Comparison of ENCODE assay signal across 11 cellular contexts in the genomic region with DNA sequence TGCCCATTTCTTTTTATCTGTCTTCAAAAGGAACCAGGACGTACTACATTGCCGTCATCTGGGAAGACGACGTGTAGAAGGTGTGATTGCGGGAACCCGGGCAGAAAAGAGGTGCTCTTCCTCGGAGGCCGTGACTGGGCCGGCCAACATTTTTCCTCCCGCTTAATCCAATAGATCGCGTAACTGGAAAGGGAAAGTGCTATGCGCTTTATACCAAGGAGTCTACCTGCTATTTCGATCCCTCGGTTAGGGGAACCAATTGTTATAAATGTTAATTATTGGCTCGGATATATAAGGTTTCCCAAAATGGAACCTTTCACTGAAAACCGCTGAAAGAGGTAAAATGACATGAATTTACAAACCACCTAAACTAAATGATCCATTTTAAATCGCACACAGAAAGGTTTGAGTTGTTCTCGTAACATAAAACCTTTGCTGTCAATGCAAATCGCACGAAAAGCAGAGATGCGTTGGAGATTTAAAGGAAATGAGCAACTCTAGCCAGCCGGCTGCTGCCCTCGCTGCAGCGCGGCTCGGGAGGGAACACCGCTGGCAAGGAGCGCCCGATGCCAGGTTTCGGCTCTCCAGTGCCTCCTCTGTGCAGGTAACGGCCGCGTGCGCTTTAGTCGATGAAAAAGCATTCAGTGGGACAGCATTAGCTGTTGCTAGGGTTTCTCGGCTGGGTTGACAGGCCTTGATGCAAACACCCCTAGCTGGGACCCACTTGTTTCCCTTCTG. TPM values are rescaled to one million over a fixed set of nuclear protein-coding genes. Genes with fewer than 3 reads are reported as not detected.
DNase-seq lines count a peak whose midpoint lies in the region; ATAC-seq, FAIRE-seq and TF ChIP-seq lines count a peak whose summit lies in the region.
"Had no signal": no experiment of that assay in that cellular context is flagged by ENCODE, and none has a peak within 500 bp of the region (broad histone marks: within the 10 kb centered on the region; RNA-seq: fewer than 3 reads in every experiment).

No MANE protein-coding gene starts in this region.

- no peak overlapping the region for H3K27ac ChIP-seq in AG04450 (ENCODE audit: low read depth, low read length)
- H3K27ac ChIP-seq in GM23338 (ENCODE audit: low read depth) = no peak overlapping the region
- H3K27ac ChIP-seq: sigmoid colon had no signal

- peaks cover 66% of the 10 kb centered on the region for H3K4me1 ChIP-seq in GM23338 (ENCODE audit: insufficient read depth)
- H3K4me1 ChIP-seq in HAP-1 = peaks cover 15% of the 10 kb centered on the region

- no peak overlapping the region for H2AFZ ChIP-seq in GM23338

- H3K4me2 ChIP-seq in GM23338 = peak overlapping the region; percentile 89

- no peaks in the 10 kb centered on the region; the same call in 2 of the 3 replicates for H3K36me3 Mint-ChIP-seq in GM23338 (ENCODE audit: low read depth)
- peaks cover 7% of the 10 kb centered on the region for H3K36me3 Mint-ChIP-seq in memory B cell
- H3K36me3 Mint-ChIP-seq: T-cell had no signal

- CTCF ChIA-PET in AG04450 (lab: Charles Lee) = no interaction called here

- DNase-seq in AG04450 (ENCODE audit: low read depth, low spot score) = no peak
- DNase-seq in GM23338 (ENCODE audit: low spot score) = peak; percentile 71
- peak; percentile 1 for DNase-seq in SK-N-DZ (ENCODE audit: low spot score)
- no peak for DNase-seq in memory B cell (ENCODE audit: low spot score in 2 of 2)
- no peak for DNase-seq in T1000 (lab: John Stamatoyannopoulos, UW)
- no peak for DNase-seq in NCI-H146 treated with DMSO at 0.1 percent for 48 hours (lab: John Stamatoyannopoulos, UW; ENCODE audit: unreplicated experiment)
- DNase-seq in HAP-1 (ENCODE audit: low spot score in 2 of 2) = no peak
- no peak for DNase-seq in RCC 7860 (ENCODE audit: low spot score)
- DNase-seq: sigmoid colon, T-cell had no signal

- in situ Hi-C loops in HAP-1 (cut with MboI; ENCODE audit: low sequenced_read_pairs) = loop anchor here (10.0 kb wide), 1 partner anchor 73 kb away; the partner anchor contains the start of gene SIX4

- H3K27ac Mint-ChIP-seq in GM23338 (no peak overlapping the region), memory B cell (peak overlapping the region; percentile 31)
- H3K27ac Mint-ChIP-seq: T-cell had no signal

- H3K4me3 Mint-ChIP-seq in GM23338 (peak overlapping the region; percentile 71), memory B cell (no peak overlapping the region)

- H3K9me2 ChIP-seq in GM23338 (ENCODE audit: insufficient read depth) = no peaks in the 10 kb centered on the region

- POLR2A ChIA-PET in AG04450 (lab: Yijun Ruan, JAX) = no interaction called here

- FAIRE-seq in RCC 7860 (lab: Jason Lieb, UNC) = no peak

- H4K20me1 ChIP-seq in GM23338 (replicated peaks; ENCODE audit: insufficient read depth) = peaks cover 14% of the 10 kb centered on the region

- no peak for ATAC-seq in GM23338
- ATAC-seq in memory B cell (ENCODE audit: low read depth) = no peak
- ATAC-seq: HCT116 had no signal

- H3K9me3 Mint-ChIP-seq in GM23338 = peaks cover 3% of the 10 kb centered on the region; the same call in 1 of the 3 replicates
- peaks cover 6% of the 10 kb centered on the region for H3K9me3 Mint-ChIP-seq in memory B cell
- H3K9me3 Mint-ChIP-seq: T-cell had no signal

- H3K27me3 ChIP-seq in AG04450 (ENCODE audit: control insufficient read depth, insufficient read depth, low read length) (peaks cover 15% of the 10 kb centered on the region), GM23338 (ENCODE audit: insufficient read depth) (peaks cover 100% of the 10 kb centered on the region), HAP-1 (ENCODE audit: low read depth) (no peaks in the 10 kb centered on the region)

- H3K79me2 ChIP-seq in GM23338 (replicated peaks; ENCODE audit: insufficient read depth) = no peaks in the 10 kb centered on the region

- TF ChIP-seq CTCF in AG04450 (IDR thresholded peaks at IDR 0.05; ENCODE audit: low read depth, low read length) (no peak), GM23338 (conservative IDR thresholded peaks at IDR 0.05; ENCODE audit: low read depth in 2 of 2) (no peak)

- H3K4me3 ChIP-seq in AG04450 (ENCODE audit: low read depth, low read length) = peak overlapping the region; percentile 41
- H3K4me3 ChIP-seq in GM23338 = peak overlapping the region; percentile 49
- H3K4me3 ChIP-seq in HAP-1 = no peak overlapping the region
- H3K4me3 ChIP-seq: sigmoid colon had no signal

- H3K27me3 Mint-ChIP-seq in GM23338 (ENCODE audit: insufficient read depth, low read depth, poor library complexity) (peaks cover 98% of the 10 kb centered on the region), memory B cell (peaks cover 41% of the 10 kb centered on the region)

- H3K4me1 Mint-ChIP-seq in GM23338 (peaks cover 62% of the 10 kb centered on the region), memory B cell (peaks cover 23% of the 10 kb centered on the region)

- H3K36me3 ChIP-seq in GM23338 (ENCODE audit: insufficient read depth) (no peaks in the 10 kb centered on the region), HAP-1 (replicated peaks) (no peaks in the 10 kb centered on the region)
- H3K36me3 ChIP-seq: sigmoid colon had no signal

- H3K9me3 ChIP-seq in AG04450 (ENCODE audit: control insufficient read depth, insufficient read depth, low read length) (peaks cover 14% of the 10 kb centered on the region), HAP-1 (no peaks in the 10 kb centered on the region)
- H3K9me3 ChIP-seq: sigmoid colon had no signal

- peaks cover 41% of the 10 kb centered on the region for H3F3A ChIP-seq in GM23338 (replicated peaks; ENCODE audit: low read depth)

TF ChIP-seq in GM23338, 12 proteins besides CTCF, POLR2A, EP300 and RAD21:
- TF ChIP-seq NANOG (IDR thresholded peaks at IDR 0.05; ENCODE audit: borderline replicate concordance) = no peak
- no peak for TF ChIP-seq CREB1 (CRISPR knock-in tag; IDR thresholded peaks at IDR 0.05; ENCODE audit: low read depth)
- peak; percentile 94 for TF ChIP-seq EZH2 (IDR thresholded peaks at IDR 0.05; ENCODE audit: low read depth, unreplicated experiment)
- TF ChIP-seq ZNF114 (CRISPR knock-in tag; IDR thresholded peaks at IDR 0.05) = no peak
- no peak for TF ChIP-seq REST (IDR thresholded peaks at IDR 0.05; ENCODE audit: unreplicated experiment)
- no peak for TF ChIP-seq ETS1 (IDR thresholded peaks at IDR 0.05)
- no peak for TF ChIP-seq STAT1 (IDR thresholded peaks at IDR 0.05; ENCODE audit: unreplicated experiment)
- no peak for TF ChIP-seq POLR2AphosphoS5 (IDR thresholded peaks at IDR 0.05; ENCODE audit: low read depth)
- TF ChIP-seq ZNF331 (CRISPR knock-in tag; IDR thresholded peaks at IDR 0.05; ENCODE audit: low read depth) = no peak
- peak; percentile 92 for TF ChIP-seq EZH2phosphoT487 (IDR thresholded peaks at IDR 0.05; ENCODE audit: unreplicated experiment)
TF ChIP-seq in GM23338: peak in this region for 2.

RNA-seq across cellular contexts. Expression of gene SIX1, which starts 2.8 kb away (rescaled TPM):
- polyA plus RNA-seq in AG04450 (2011; rRNA removed) (25.6 and 26.9 TPM in 2 replicates), GM23338 (2016; fragmentation: Nextera tagmentation; extraction: Ambion mirVana) (0.66 and 0.71 TPM in 2 replicates)
- polyA minus RNA-seq in AG04450 (2011; rRNA and poly(A)+ RNA removed) = 19.9 and 23.8 TPM in 2 replicates
- 0.35 and 0.78 TPM in 2 replicates for total RNA-seq in GM23338 (2014; rRNA removed; shearing (Covaris generic))
- 4.6 and 4.7 TPM in 2 replicates for polyA plus RNA-seq in SK-N-DZ (2014; cell fraction: cytosol; rRNA removed)
- polyA plus RNA-seq in SK-N-DZ (2014; cell fraction: nucleus; rRNA removed) = 2.0 and 2.8 TPM in 2 replicates

Comparison
In these comparisons a context has a peak if more than half of its experiments do, and no peak if none do; other contexts are left out.
1. DNase-seq: peak in GM23338 (single experiment) and SK-N-DZ (single experiment); none in AG04450 (single experiment), memory B cell (0 of 2), T1000 (single experiment), NCI-H146 treated with DMSO at 0.1 percent for 48 hours (single experiment), HAP-1 (0 of 2) and RCC 7860 (single experiment).
2. RNA of gene SIX1, which starts 2.8 kb away (polyA plus RNA-seq): 25.6 to 26.9 TPM in AG04450; 0.66 to 0.71 TPM in GM23338; every median in the first group is over 10 times any median in the second.